8 cellular contexts compared by ENCODE assay signal in the genomic region with DNA sequence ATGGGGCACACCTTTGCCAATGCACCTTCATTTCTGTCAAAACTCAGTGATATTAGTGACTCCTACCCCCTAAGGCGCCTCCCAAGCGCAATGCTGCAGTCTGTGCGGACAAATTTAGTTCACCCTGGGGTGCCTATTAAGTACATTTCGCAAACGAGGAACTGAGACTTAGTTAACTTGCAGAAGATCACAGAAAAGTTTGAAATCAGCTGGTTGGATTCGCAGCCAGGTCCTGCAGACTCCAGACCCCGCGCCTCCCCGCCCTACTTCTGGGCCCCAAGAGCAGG. TPM values are rescaled to one million over a fixed set of nuclear protein-coding genes. Genes with fewer than 3 reads are reported as not detected.
DNase-seq lines count a peak whose midpoint lies in the region; ATAC-seq, FAIRE-seq and TF ChIP-seq lines count a peak whose summit lies in the region.

No MANE protein-coding gene starts in this region.

- H3K27ac ChIP-seq in heart right ventricle (peak overlapping the region; percentile 90 to 99 (median 96)), RWPE1 (peak overlapping the region; percentile 96), esophagus (ENCODE audit: low read depth in 2 of 2, low read length in 1 of 2) (peak overlapping the region; percentile 91 to 94), prostate gland (peak overlapping the region; percentile 90 to 91)

- H3K27me3 ChIP-seq in heart right ventricle: no peaks in the 10 kb centered on the region
- H3K27me3 ChIP-seq in esophagus (ENCODE audit: control insufficient read depth in 1 of 2, insufficient read depth in 2 of 2, low read length in 2 of 2): no peaks in the 10 kb centered on the region
- no peaks in the 10 kb centered on the region for H3K27me3 ChIP-seq in prostate gland (replicated peaks; ENCODE audit: insufficient read depth)

- no peak for TF ChIP-seq POLR2A in prostate gland (IDR thresholded peaks at IDR 0.05)

- ATAC-seq in heart right ventricle: no peak
- no peak for ATAC-seq in Right ventricle myocardium inferior

- FAIRE-seq in HTR-8/SVneo (lab: Jason Lieb, UNC): no peak

- H3K36me3 ChIP-seq in heart right ventricle (peaks cover 0 to 41% (median 19%) of the 10 kb centered on the region in 9 donors), esophagus (ENCODE audit: control insufficient read depth in 2 of 2, insufficient read depth in 2 of 2, low read length in 1 of 2) (peaks cover 4 to 33% of the 10 kb centered on the region in 2 donors), prostate gland (peaks cover 0 to 4% of the 10 kb centered on the region in 2 donors)

- DNase-seq in heart right ventricle (no peak), Right ventricle myocardium inferior (ENCODE audit: missing footprints) (no peak), RWPE1 (ENCODE audit: low spot score) (no peak), prostate gland (ENCODE audit: low spot score) (no peak), NCI-H510A treated with DMSO at 0.1 percent for 48 hours (lab: John Stamatoyannopoulos, UW) (no peak), C1 segment of cervical spinal cord (lab: John Stamatoyannopoulos, UW) (no peak), HTR-8/SVneo (ENCODE audit: insufficient read length, low spot score) (no peak)

- H3K9me3 ChIP-seq in heart right ventricle (no peaks in the 10 kb centered on the region), esophagus (ENCODE audit: control insufficient read depth in 2 of 2, insufficient read depth in 1 of 2, low read depth in 1 of 2, low read length in 1 of 2) (no peaks in the 10 kb centered on the region), prostate gland (no peaks in the 10 kb centered on the region)

- POLR2A ChIA-PET in RWPE1 (lab: Yijun Ruan, JAX; ENCODE audit: low non-redundant PET): no interaction called here

- intact Hi-C loops in heart right ventricle (cut with DNase I): loop anchor here in 9 of 10 donors (1.0 to 10.0 kb wide), 11 partner anchors 21 to 485 kb away; a partner anchor contains a TSS
- intact Hi-C loops in Right ventricle myocardium inferior (cut with DNase I): loop anchor here (1.0 to 10.0 kb wide), 3 partner anchors 184 to 525 kb away; a partner anchor contains a TSS
- intact Hi-C loops in prostate gland (cut with DNase I): loop anchor here (5.0 kb wide), 3 partner anchors 42 to 483 kb away; a partner anchor contains a TSS

- H3K4me1 ChIP-seq in heart right ventricle: peaks cover 19 to 66% (median 53%) of the 10 kb centered on the region in 9 donors
- H3K4me1 ChIP-seq in esophagus (ENCODE audit: control insufficient read depth in 2 of 2, insufficient read depth in 2 of 2, low read length in 1 of 2): peaks cover 6 to 15% of the 10 kb centered on the region in 2 donors
- peaks cover 3% of the 10 kb centered on the region for H3K4me1 ChIP-seq in prostate gland (replicated peaks)

- CTCF ChIA-PET in RWPE1 (lab: Yijun Ruan, JAX): interaction anchor here (0.6 kb wide), 1 partner anchor 493 kb away, joined by 5 read pairs; a partner anchor contains a TSS

- peak overlapping the region; percentile 71 to 98 (median 74) for H3K4me3 ChIP-seq in heart right ventricle
- H3K4me3 ChIP-seq in esophagus (ENCODE audit: low read depth in 1 of 2, low read length in 2 of 2): peak overlapping the region; percentile 79 to 86
- peak overlapping the region; percentile 69 to 72 for H3K4me3 ChIP-seq in prostate gland

- no peak for TF ChIP-seq CTCF in heart right ventricle (IDR thresholded peaks at IDR 0.05)
- TF ChIP-seq CTCF in RWPE1 (conservative IDR thresholded peaks at IDR 0.05; ENCODE audit: low read depth): no peak
- TF ChIP-seq CTCF in prostate gland (IDR thresholded peaks at IDR 0.05): no peak

- 6 to 7% methylated on average over 9 of the region's 9 CpGs for WGBS in heart right ventricle, 2 donors
- WGBS in esophagus, 2 donors: 1 to 3% methylated on average over 9 of the region's 9 CpGs
- under 1% methylated on average over 9 of the region's 9 CpGs for WGBS in prostate gland

RNA-seq across cellular contexts. Expression of a gene that starts 0.6 kb away (rescaled TPM):
- 10 to 100 TPM; 16.0 to 33.3 (median 22.6) TPM for total RNA-seq in heart right ventricle
- 10 to 100 TPM; 20.1 to 23.4 TPM for polyA plus RNA-seq in heart right ventricle
- 22.5 TPM for total RNA-seq in Right ventricle myocardium inferior
- 10 to 100 TPM; 26.0 to 27.2 TPM for polyA plus RNA-seq in esophagus
- 10 to 100 TPM; 44.5 to 53.6 TPM for total RNA-seq in prostate gland

RNA-seq across cellular contexts. Expression of a gene that starts 22.0 kb away (rescaled TPM):
- total RNA-seq in heart right ventricle (10 to 100 TPM; 15.7 to 74.1 (median 26.2) TPM), Right ventricle myocardium inferior (24.3 TPM), prostate gland (10 to 100 TPM in 1 of 2 donors, 1 to 10 TPM in 1; 8.2 to 14.6 TPM)
- polyA plus RNA-seq in heart right ventricle (10 to 100 TPM in 1 of 2 donors, 1 to 10 TPM in 1; 6.1 to 28.3 TPM), esophagus (1 to 10 TPM; 1.3 to 1.9 TPM)

RNA-seq across cellular contexts. Expression of a gene that starts 41.4 kb away (rescaled TPM):
- total RNA-seq in heart right ventricle (10 to 100 TPM in 1 of 10 donors, 1 to 10 TPM in 9; 3.0 to 10.4 (median 5.9) TPM), Right ventricle myocardium inferior (3.8 TPM), prostate gland (10 to 100 TPM; 13.6 to 49.1 TPM)
- polyA plus RNA-seq in heart right ventricle (1 to 10 TPM; 3.7 to 8.6 TPM), esophagus (10 to 100 TPM; 19.9 to 21.9 TPM)
